ENCODE assay signal across 33 cellular contexts in the genomic region with DNA sequence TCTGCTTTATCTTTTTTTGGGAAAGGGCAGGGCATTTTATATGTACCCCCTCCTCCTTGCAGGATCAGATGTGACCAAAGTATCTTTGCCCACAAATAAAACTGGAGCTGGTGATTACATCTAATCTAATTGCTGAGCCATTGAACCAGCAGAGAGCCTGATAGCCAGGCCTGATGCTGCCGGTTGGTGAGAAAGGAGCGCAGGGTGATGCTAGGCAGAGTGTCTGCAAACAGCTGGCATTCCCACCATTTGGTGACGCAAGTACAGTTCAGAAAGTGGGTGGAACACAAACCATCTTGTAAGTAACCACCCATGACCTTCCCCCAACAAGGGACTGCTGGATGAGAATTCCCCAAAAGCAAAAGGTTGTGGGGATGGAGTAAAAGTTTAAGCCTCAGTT. TPM values are rescaled to one million over a fixed set of nuclear protein-coding genes. Genes with fewer than 3 reads are reported as not detected.
"Had no signal": no experiment of that assay in that cellular context is flagged by ENCODE, and none has a peak within 500 bp of the region (broad histone marks: within the 10 kb centered on the region; RNA-seq: fewer than 3 reads in every experiment).

No MANE protein-coding gene starts in this region.

- DNase-seq: activated CD4-positive, alpha-beta memory T cell treated with anti-CD3 and anti-CD28 coated beads for 36 hours; activated CD4-positive, alpha-beta T cell treated with anti-CD3 and anti-CD28 coated beads for 36 hours; activated CD4-positive, alpha-beta T cell treated with anti-CD3 and anti-CD28 coated beads, Interleukin-2, amount 10 ng/mL, durations not matched to agents 24 days and 14 days; activated CD4-positive, CD25-positive, alpha-beta regulatory T cell; activated CD4-positive, CD25-positive, alpha-beta regulatory T cell treated with anti-CD3 and anti-CD28 coated beads, Interleukin-2, amount 50 U/mL, for 72 hours; activated CD8-positive, alpha-beta memory T cell treated with anti-CD3 and anti-CD28 coated beads, Interleukin-2, amount 10 ng/mL, durations not matched to agents 7 days and 5 days; activated CD8-positive, alpha-beta memory T cell treated with anti-CD3 and anti-CD28 coated beads, Interleukin-2, amount 50 U/mL, for 4 hours; activated CD8-positive, alpha-beta T cell treated with anti-CD3 and anti-CD28 coated beads, Interleukin-2, amount 10 ng/mL, durations not matched to agents 7 days and 5 days; activated effector memory CD4-positive, alpha-beta T cell treated with anti-CD3 and anti-CD28 coated beads, Interleukin-2, amount 50 U/mL, for 16 hours; activated naive CD4-positive, alpha-beta T cell treated with anti-CD3 and anti-CD28 coated beads for 36 hours; activated naive CD8-positive, alpha-beta T cell treated with anti-CD3 and anti-CD28 coated beads for 36 hours; activated naive CD8-positive, alpha-beta T cell treated with anti-CD3 and anti-CD28 coated beads, Interleukin-2, amount 50 U/mL, for 24 hours; activated T-cell treated with anti-CD3 and anti-CD28 coated beads, Interleukin-2, amount 50 U/mL, for 1 hour; activated T-cell treated with anti-CD3 and anti-CD28 coated beads, Interleukin-2, amount 50 U/mL, for 48 hours; amygdala; aorta; body of pancreas; caudate nucleus; colonic mucosa; effector CD8-positive, alpha-beta T cell; foreskin keratinocyte; gastrocnemius medialis; glutamatergic neuron; heart left ventricle; T-helper 2 cell had no signal

- H3K36me3 Mint-ChIP-seq: activated CD4-positive, alpha-beta memory T cell treated with anti-CD3 and anti-CD28 coated beads for 36 hours; activated CD8-positive, alpha-beta memory T cell treated with anti-CD3 and anti-CD28 coated beads, Interleukin-2, amount 10 ng/mL, durations not matched to agents 7 days and 5 days; activated naive CD4-positive, alpha-beta T cell treated with anti-CD3 and anti-CD28 coated beads, Interleukin-2, amount 50 U/mL, for 24 hours; activated naive CD8-positive, alpha-beta T cell treated with anti-CD3 and anti-CD28 coated beads for 36 hours had no signal

- H3K4me1 Mint-ChIP-seq: activated CD4-positive, alpha-beta T cell treated with anti-CD3 and anti-CD28 coated beads for 36 hours; activated CD4-positive, alpha-beta T cell treated with anti-CD3 and anti-CD28 coated beads, Interleukin-2, amount 10 ng/mL, durations not matched to agents 24 days and 14 days; activated CD8-positive, alpha-beta memory T cell treated with anti-CD3 and anti-CD28 coated beads, Interleukin-2, amount 10 ng/mL, durations not matched to agents 7 days and 5 days; activated naive CD4-positive, alpha-beta T cell treated with anti-CD3 and anti-CD28 coated beads, Interleukin-2, amount 50 U/mL, for 24 hours; activated naive CD8-positive, alpha-beta T cell treated with anti-CD3 and anti-CD28 coated beads for 36 hours; activated naive CD8-positive, alpha-beta T cell treated with anti-CD3 and anti-CD28 coated beads, Interleukin-2, amount 50 U/mL, for 24 hours had no signal

- H3K27ac Mint-ChIP-seq: activated CD4-positive, alpha-beta memory T cell treated with anti-CD3 and anti-CD28 coated beads for 36 hours; activated CD4-positive, alpha-beta T cell treated with anti-CD3 and anti-CD28 coated beads for 36 hours; activated CD4-positive, alpha-beta T cell treated with anti-CD3 and anti-CD28 coated beads, Interleukin-2, amount 10 ng/mL, durations not matched to agents 24 days and 14 days; activated CD8-positive, alpha-beta memory T cell treated with anti-CD3 and anti-CD28 coated beads, Interleukin-2, amount 10 ng/mL, durations not matched to agents 7 days and 5 days; activated CD8-positive, alpha-beta T cell treated with anti-CD3 and anti-CD28 coated beads, Interleukin-2, amount 10 ng/mL, durations not matched to agents 7 days and 5 days; activated naive CD4-positive, alpha-beta T cell treated with anti-CD3 and anti-CD28 coated beads for 36 hours; activated naive CD4-positive, alpha-beta T cell treated with anti-CD3 and anti-CD28 coated beads, Interleukin-2, amount 50 U/mL, for 24 hours; activated naive CD8-positive, alpha-beta T cell treated with anti-CD3 and anti-CD28 coated beads for 36 hours; activated naive CD8-positive, alpha-beta T cell treated with anti-CD3 and anti-CD28 coated beads, Interleukin-2, amount 50 U/mL, for 24 hours; activated T-helper 1 cell treated with anti-CD3 and anti-CD28 coated beads, Interleukin-12 subunit alpha, Interleukin-12 subunit beta, Interleukin-2, Interleukin-4 antibody, amounts not matched to agents 30 ng/mL and 10 ng/mL and 1 ng/mL, durations not matched to agents 14 hours and 24 hours and 36 hours; activated T-helper 2 cell treated with anti-CD3 and anti-CD28 coated beads, Interferon-gamma antibody, Interleukin-2, Interleukin-4, amounts not matched to agents 10 μg/mL and 5 μg/mL and 100 μg/mL, durations not matched to agents 14 hours and 24 hours and 36 hours had no signal

- ATAC-seq: activated CD4-positive, alpha-beta T cell treated with anti-CD3 and anti-CD28 coated beads for 36 hours; activated CD8-positive, alpha-beta memory T cell treated with anti-CD3 and anti-CD28 coated beads, Interleukin-2, amount 10 ng/mL, durations not matched to agents 7 days and 5 days; activated CD8-positive, alpha-beta T cell treated with anti-CD3 and anti-CD28 coated beads, Interleukin-2, amount 10 ng/mL, durations not matched to agents 7 days and 5 days; activated naive CD8-positive, alpha-beta T cell treated with anti-CD3 and anti-CD28 coated beads, Interleukin-2, amount 50 U/mL, for 24 hours; body of pancreas; esophagus mucosa; foreskin keratinocyte; gastrocnemius medialis; heart left ventricle had no signal

- H3K9me3 Mint-ChIP-seq: activated CD4-positive, alpha-beta memory T cell treated with anti-CD3 and anti-CD28 coated beads for 36 hours; activated CD4-positive, alpha-beta T cell treated with anti-CD3 and anti-CD28 coated beads, Interleukin-2, amount 10 ng/mL, durations not matched to agents 24 days and 14 days; activated naive CD4-positive, alpha-beta T cell treated with anti-CD3 and anti-CD28 coated beads for 36 hours; activated naive CD4-positive, alpha-beta T cell treated with anti-CD3 and anti-CD28 coated beads, Interleukin-2, amount 50 U/mL, for 24 hours; activated naive CD8-positive, alpha-beta T cell treated with anti-CD3 and anti-CD28 coated beads for 36 hours; activated naive CD8-positive, alpha-beta T cell treated with anti-CD3 and anti-CD28 coated beads, Interleukin-2, amount 50 U/mL, for 24 hours; activated T-helper 1 cell treated with anti-CD3 and anti-CD28 coated beads, Interleukin-12 subunit alpha, Interleukin-12 subunit beta, Interleukin-2, Interleukin-4 antibody, amounts not matched to agents 30 ng/mL and 10 ng/mL and 1 ng/mL, durations not matched to agents 14 hours and 24 hours and 36 hours; activated T-helper 2 cell treated with anti-CD3 and anti-CD28 coated beads, Interferon-gamma antibody, Interleukin-2, Interleukin-4, amounts not matched to agents 10 μg/mL and 5 μg/mL and 100 μg/mL, durations not matched to agents 14 hours and 24 hours and 36 hours had no signal

- H3K9me3 ChIP-seq: adrenal gland, body of pancreas, colonic mucosa, gastrocnemius medialis had no signal

- H3K27me3 Mint-ChIP-seq: activated CD4-positive, alpha-beta T cell treated with anti-CD3 and anti-CD28 coated beads, Interleukin-2, amount 10 ng/mL, durations not matched to agents 24 days and 14 days had no signal

- H3K36me3 ChIP-seq: adrenal gland, colonic mucosa, gastrocnemius medialis, heart left ventricle had no signal

- H3K27me3 ChIP-seq: adrenal gland, body of pancreas, colonic mucosa, foreskin keratinocyte, gastrocnemius medialis had no signal

- H3K4me3 ChIP-seq: adrenal gland, body of pancreas, colonic mucosa, gastrocnemius medialis, heart left ventricle had no signal

- H3K27ac ChIP-seq: adrenal gland, body of pancreas, colonic mucosa, foreskin keratinocyte, gastrocnemius medialis, heart left ventricle had no signal

- H3K4me3 Mint-ChIP-seq: activated CD4-positive, alpha-beta memory T cell treated with anti-CD3 and anti-CD28 coated beads for 36 hours; activated CD4-positive, alpha-beta T cell treated with anti-CD3 and anti-CD28 coated beads for 36 hours; activated CD4-positive, alpha-beta T cell treated with anti-CD3 and anti-CD28 coated beads, Interleukin-2, amount 10 ng/mL, durations not matched to agents 24 days and 14 days; activated CD8-positive, alpha-beta memory T cell treated with anti-CD3 and anti-CD28 coated beads, Interleukin-2, amount 10 ng/mL, durations not matched to agents 7 days and 5 days; activated CD8-positive, alpha-beta T cell treated with anti-CD3 and anti-CD28 coated beads, Interleukin-2, amount 10 ng/mL, durations not matched to agents 7 days and 5 days; activated naive CD4-positive, alpha-beta T cell treated with anti-CD3 and anti-CD28 coated beads for 36 hours; activated naive CD4-positive, alpha-beta T cell treated with anti-CD3 and anti-CD28 coated beads, Interleukin-2, amount 50 U/mL, for 24 hours; activated naive CD8-positive, alpha-beta T cell treated with anti-CD3 and anti-CD28 coated beads for 36 hours; activated naive CD8-positive, alpha-beta T cell treated with anti-CD3 and anti-CD28 coated beads, Interleukin-2, amount 50 U/mL, for 24 hours; activated T-helper 1 cell treated with anti-CD3 and anti-CD28 coated beads, Interleukin-12 subunit alpha, Interleukin-12 subunit beta, Interleukin-2, Interleukin-4 antibody, amounts not matched to agents 30 ng/mL and 10 ng/mL and 1 ng/mL, durations not matched to agents 14 hours and 24 hours and 36 hours had no signal

- H3K4me1 ChIP-seq: adrenal gland, body of pancreas, colonic mucosa, foreskin keratinocyte, gastrocnemius medialis, heart left ventricle had no signal

RNA-seq across cellular contexts. Expression of gene DPPA3, which starts 12.7 kb away (rescaled TPM):
- total RNA-seq: activated CD4-positive, alpha-beta memory T cell treated with anti-CD3 and anti-CD28 coated beads for 36 hours; activated CD4-positive, alpha-beta T cell treated with anti-CD3 and anti-CD28 coated beads for 36 hours; activated CD4-positive, alpha-beta T cell treated with anti-CD3 and anti-CD28 coated beads, Interleukin-2, amount 10 ng/mL, durations not matched to agents 24 days and 14 days; activated CD8-positive, alpha-beta memory T cell treated with anti-CD3 and anti-CD28 coated beads for 36 hours; activated CD8-positive, alpha-beta memory T cell treated with anti-CD3 and anti-CD28 coated beads, Interleukin-2, amount 10 ng/mL, durations not matched to agents 7 days and 5 days; activated CD8-positive, alpha-beta T cell treated with anti-CD3 and anti-CD28 coated beads, Interleukin-2, amount 10 ng/mL, durations not matched to agents 7 days and 5 days; activated naive CD4-positive, alpha-beta T cell treated with anti-CD3 and anti-CD28 coated beads for 36 hours; activated naive CD8-positive, alpha-beta T cell treated with anti-CD3 and anti-CD28 coated beads for 36 hours; activated T-helper 1 cell treated with anti-CD3 and anti-CD28 coated beads, Interleukin-12 subunit alpha, Interleukin-12 subunit beta, Interleukin-2, Interleukin-4 antibody, amounts not matched to agents 30 ng/mL and 10 ng/mL and 1 ng/mL, durations not matched to agents 14 hours and 24 hours and 36 hours; activated T-helper 2 cell treated with anti-CD3 and anti-CD28 coated beads, Interferon-gamma antibody, Interleukin-2, Interleukin-4, amounts not matched to agents 10 μg/mL and 5 μg/mL and 100 μg/mL, durations not matched to agents 14 hours and 24 hours and 36 hours; adrenal gland; aorta; body of pancreas; colonic mucosa; dermis microvascular lymphatic vessel endothelial cell; epithelial cell of proximal tubule; esophagus mucosa; foreskin keratinocyte; gastrocnemius medialis; heart left ventricle had no signal
- polyA plus RNA-seq: adrenal gland, aorta, foreskin keratinocyte, heart left ventricle had no signal

RNA-seq across cellular contexts. Expression of gene CLEC4C, which starts 23.2 kb away (rescaled TPM):
- total RNA-seq: activated CD4-positive, alpha-beta memory T cell treated with anti-CD3 and anti-CD28 coated beads for 36 hours; activated CD4-positive, alpha-beta T cell treated with anti-CD3 and anti-CD28 coated beads for 36 hours; activated CD4-positive, alpha-beta T cell treated with anti-CD3 and anti-CD28 coated beads, Interleukin-2, amount 10 ng/mL, durations not matched to agents 24 days and 14 days; activated CD8-positive, alpha-beta memory T cell treated with anti-CD3 and anti-CD28 coated beads for 36 hours; activated CD8-positive, alpha-beta memory T cell treated with anti-CD3 and anti-CD28 coated beads, Interleukin-2, amount 10 ng/mL, durations not matched to agents 7 days and 5 days; activated CD8-positive, alpha-beta T cell treated with anti-CD3 and anti-CD28 coated beads, Interleukin-2, amount 10 ng/mL, durations not matched to agents 7 days and 5 days; activated naive CD4-positive, alpha-beta T cell treated with anti-CD3 and anti-CD28 coated beads for 36 hours; activated naive CD8-positive, alpha-beta T cell treated with anti-CD3 and anti-CD28 coated beads for 36 hours; activated T-helper 1 cell treated with anti-CD3 and anti-CD28 coated beads, Interleukin-12 subunit alpha, Interleukin-12 subunit beta, Interleukin-2, Interleukin-4 antibody, amounts not matched to agents 30 ng/mL and 10 ng/mL and 1 ng/mL, durations not matched to agents 14 hours and 24 hours and 36 hours; activated T-helper 2 cell treated with anti-CD3 and anti-CD28 coated beads, Interferon-gamma antibody, Interleukin-2, Interleukin-4, amounts not matched to agents 10 μg/mL and 5 μg/mL and 100 μg/mL, durations not matched to agents 14 hours and 24 hours and 36 hours; adrenal gland; aorta; body of pancreas; colonic mucosa; dermis microvascular lymphatic vessel endothelial cell; epithelial cell of proximal tubule; esophagus mucosa; foreskin keratinocyte; gastrocnemius medialis; heart left ventricle had no signal
- polyA plus RNA-seq: adrenal gland, aorta, foreskin keratinocyte, heart left ventricle had no signal

RNA-seq across cellular contexts. Expression of gene GDF3, which starts 28.4 kb away (rescaled TPM):
- total RNA-seq: activated CD4-positive, alpha-beta memory T cell treated with anti-CD3 and anti-CD28 coated beads for 36 hours; activated CD4-positive, alpha-beta T cell treated with anti-CD3 and anti-CD28 coated beads for 36 hours; activated CD4-positive, alpha-beta T cell treated with anti-CD3 and anti-CD28 coated beads, Interleukin-2, amount 10 ng/mL, durations not matched to agents 24 days and 14 days; activated CD8-positive, alpha-beta memory T cell treated with anti-CD3 and anti-CD28 coated beads for 36 hours; activated CD8-positive, alpha-beta memory T cell treated with anti-CD3 and anti-CD28 coated beads, Interleukin-2, amount 10 ng/mL, durations not matched to agents 7 days and 5 days; activated CD8-positive, alpha-beta T cell treated with anti-CD3 and anti-CD28 coated beads, Interleukin-2, amount 10 ng/mL, durations not matched to agents 7 days and 5 days; activated naive CD4-positive, alpha-beta T cell treated with anti-CD3 and anti-CD28 coated beads for 36 hours; activated naive CD8-positive, alpha-beta T cell treated with anti-CD3 and anti-CD28 coated beads for 36 hours; activated T-helper 1 cell treated with anti-CD3 and anti-CD28 coated beads, Interleukin-12 subunit alpha, Interleukin-12 subunit beta, Interleukin-2, Interleukin-4 antibody, amounts not matched to agents 30 ng/mL and 10 ng/mL and 1 ng/mL, durations not matched to agents 14 hours and 24 hours and 36 hours; activated T-helper 2 cell treated with anti-CD3 and anti-CD28 coated beads, Interferon-gamma antibody, Interleukin-2, Interleukin-4, amounts not matched to agents 10 μg/mL and 5 μg/mL and 100 μg/mL, durations not matched to agents 14 hours and 24 hours and 36 hours; body of pancreas; colonic mucosa; epithelial cell of proximal tubule; esophagus mucosa; foreskin keratinocyte; gastrocnemius medialis; heart left ventricle had no signal
- polyA plus RNA-seq: aorta, foreskin keratinocyte had no signal

RNA-seq across cellular contexts. Expression of gene NANOGNB, which starts 41.1 kb away (rescaled TPM):
- total RNA-seq: activated CD4-positive, alpha-beta memory T cell treated with anti-CD3 and anti-CD28 coated beads for 36 hours; activated CD4-positive, alpha-beta T cell treated with anti-CD3 and anti-CD28 coated beads for 36 hours; activated CD4-positive, alpha-beta T cell treated with anti-CD3 and anti-CD28 coated beads, Interleukin-2, amount 10 ng/mL, durations not matched to agents 24 days and 14 days; activated CD8-positive, alpha-beta memory T cell treated with anti-CD3 and anti-CD28 coated beads for 36 hours; activated CD8-positive, alpha-beta memory T cell treated with anti-CD3 and anti-CD28 coated beads, Interleukin-2, amount 10 ng/mL, durations not matched to agents 7 days and 5 days; activated CD8-positive, alpha-beta T cell treated with anti-CD3 and anti-CD28 coated beads, Interleukin-2, amount 10 ng/mL, durations not matched to agents 7 days and 5 days; activated naive CD4-positive, alpha-beta T cell treated with anti-CD3 and anti-CD28 coated beads for 36 hours; activated naive CD8-positive, alpha-beta T cell treated with anti-CD3 and anti-CD28 coated beads for 36 hours; activated T-helper 1 cell treated with anti-CD3 and anti-CD28 coated beads, Interleukin-12 subunit alpha, Interleukin-12 subunit beta, Interleukin-2, Interleukin-4 antibody, amounts not matched to agents 30 ng/mL and 10 ng/mL and 1 ng/mL, durations not matched to agents 14 hours and 24 hours and 36 hours; activated T-helper 2 cell treated with anti-CD3 and anti-CD28 coated beads, Interferon-gamma antibody, Interleukin-2, Interleukin-4, amounts not matched to agents 10 μg/mL and 5 μg/mL and 100 μg/mL, durations not matched to agents 14 hours and 24 hours and 36 hours; adrenal gland; aorta; body of pancreas; colonic mucosa; dermis microvascular lymphatic vessel endothelial cell; epithelial cell of proximal tubule; esophagus mucosa; foreskin keratinocyte; gastrocnemius medialis; heart left ventricle had no signal
- polyA plus RNA-seq: adrenal gland, aorta, foreskin keratinocyte, heart left ventricle had no signal

RNA-seq across cellular contexts. Expression of gene APOBEC1, which starts 58.2 kb away (rescaled TPM):
- total RNA-seq: activated CD4-positive, alpha-beta memory T cell treated with anti-CD3 and anti-CD28 coated beads for 36 hours; activated CD4-positive, alpha-beta T cell treated with anti-CD3 and anti-CD28 coated beads for 36 hours; activated CD4-positive, alpha-beta T cell treated with anti-CD3 and anti-CD28 coated beads, Interleukin-2, amount 10 ng/mL, durations not matched to agents 24 days and 14 days; activated CD8-positive, alpha-beta memory T cell treated with anti-CD3 and anti-CD28 coated beads for 36 hours; activated CD8-positive, alpha-beta memory T cell treated with anti-CD3 and anti-CD28 coated beads, Interleukin-2, amount 10 ng/mL, durations not matched to agents 7 days and 5 days; activated CD8-positive, alpha-beta T cell treated with anti-CD3 and anti-CD28 coated beads, Interleukin-2, amount 10 ng/mL, durations not matched to agents 7 days and 5 days; activated naive CD4-positive, alpha-beta T cell treated with anti-CD3 and anti-CD28 coated beads for 36 hours; activated naive CD8-positive, alpha-beta T cell treated with anti-CD3 and anti-CD28 coated beads for 36 hours; activated T-helper 1 cell treated with anti-CD3 and anti-CD28 coated beads, Interleukin-12 subunit alpha, Interleukin-12 subunit beta, Interleukin-2, Interleukin-4 antibody, amounts not matched to agents 30 ng/mL and 10 ng/mL and 1 ng/mL, durations not matched to agents 14 hours and 24 hours and 36 hours; activated T-helper 2 cell treated with anti-CD3 and anti-CD28 coated beads, Interferon-gamma antibody, Interleukin-2, Interleukin-4, amounts not matched to agents 10 μg/mL and 5 μg/mL and 100 μg/mL, durations not matched to agents 14 hours and 24 hours and 36 hours; adrenal gland; aorta; dermis microvascular lymphatic vessel endothelial cell; epithelial cell of proximal tubule; esophagus mucosa; foreskin keratinocyte; gastrocnemius medialis; heart left ventricle had no signal
- polyA plus RNA-seq: adrenal gland, foreskin keratinocyte, heart left ventricle had no signal
